Comparison of ENCODE assay signal across 8 cellular contexts in genomic region chr16:17846030-17846429, GRCh38.
"Had no signal": no experiment of that assay in that cellular context is flagged by ENCODE, and none has a peak within 500 bp of the region (broad histone marks: within the 10 kb centered on the region; RNA-seq: fewer than 3 reads in every experiment).

No MANE protein-coding gene starts in this region.

- H3K27ac Mint-ChIP-seq: GM23338, H9, HFFc6 had no signal

- H2AFZ ChIP-seq: GM23248, GM23338 had no signal

- H3K4me2 ChIP-seq: GM23338 had no signal

- DNase-seq: GM23248, GOT3, H7, H9, HCEC 1CT, HFFc6 had no signal

- H3K4me1 Mint-ChIP-seq: GM23338 had no signal

- H3K27ac ChIP-seq: GM23248 had no signal

- H3K36me3 ChIP-seq: HAP-1 had no signal

- H3K4me1 ChIP-seq: HAP-1 had no signal

- H3K9me3 Mint-ChIP-seq: GM23338, H9 had no signal

- H3K4me3 Mint-ChIP-seq: GM23338, H9, HFFc6 had no signal

- H3K4me3 ChIP-seq: GM23248, GM23338, HAP-1 had no signal

- H3K9me3 ChIP-seq: HAP-1 had no signal
